9 cellular contexts compared by ENCODE assay signal in the genomic region with DNA sequence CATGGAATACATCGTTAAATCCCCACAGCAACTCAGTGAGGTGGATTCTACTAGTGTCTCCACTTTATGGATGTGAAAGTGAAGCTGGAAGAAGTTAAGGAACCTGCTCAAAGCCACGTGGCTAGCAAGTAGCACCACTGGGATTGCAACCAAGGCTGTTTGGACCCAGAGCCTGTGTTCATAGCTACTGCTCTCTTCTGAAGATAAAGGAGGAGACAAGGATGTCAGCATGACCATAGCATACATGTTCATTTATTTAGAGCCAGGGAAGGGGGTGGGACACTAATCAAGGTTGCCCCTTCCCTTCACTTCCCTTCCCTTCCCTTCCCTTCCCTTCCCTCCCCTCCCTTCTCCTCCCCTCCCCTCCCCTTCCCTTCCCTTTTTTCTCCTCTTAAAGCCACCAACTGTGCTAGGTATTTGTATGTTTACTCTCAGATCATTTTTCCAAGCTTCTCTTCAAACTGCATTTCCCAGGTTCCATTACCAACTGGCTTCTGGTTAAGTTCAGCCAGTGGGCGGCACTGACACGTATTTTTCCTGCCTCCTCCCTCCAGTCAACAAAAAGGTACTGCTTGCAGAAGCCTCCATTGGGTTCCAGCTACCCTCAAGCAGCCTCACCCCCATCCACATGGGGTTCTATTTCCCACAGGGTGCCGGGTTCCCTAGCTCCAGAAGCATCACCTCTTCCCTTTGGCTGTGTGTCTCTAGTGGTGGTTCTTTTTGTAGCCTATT.
DNase-seq lines count a peak whose midpoint lies in the region; ATAC-seq and FAIRE-seq lines count a peak whose summit lies in the region.
"Had no signal": no experiment of that assay in that cellular context is flagged by ENCODE, and none has a peak within 500 bp of the region (broad histone marks: within the 10 kb centered on the region; RNA-seq: fewer than 3 reads in every experiment).

No MANE protein-coding gene starts in this region.

- DNase-seq in HTR-8/SVneo (ENCODE audit: insufficient read length, low spot score), result no peak
- DNase-seq in activated naive CD8-positive, alpha-beta T cell treated with anti-CD3 and anti-CD28 coated beads for 36 hours, result no peak
- no peak for DNase-seq in naive thymus-derived CD4-positive, alpha-beta T cell
- DNase-seq in cortex of kidney (lab: John Stamatoyannopoulos, UW), result no peak
- DNase-seq in stimulated activated CD4-positive, alpha-beta T cell treated with anti-CD3 and anti-CD28 coated beads, Interleukin-1b, Interleukin-23, amount 100 ng/mL, for 48 hours, result no peak
- DNase-seq in NCI-H2171 (lab: John Stamatoyannopoulos, UW), result no peak
- no peak for DNase-seq in midbrain (lab: John Stamatoyannopoulos, UW)
- DNase-seq: testis had no signal

- H3K36me3 Mint-ChIP-seq in activated naive CD8-positive, alpha-beta T cell treated with anti-CD3 and anti-CD28 coated beads for 36 hours, result no peaks in the 10 kb centered on the region
- no peaks in the 10 kb centered on the region for H3K36me3 Mint-ChIP-seq in naive thymus-derived CD4-positive, alpha-beta T cell

- H3K4me2 ChIP-seq in BLaER1, result peak overlapping the region; percentile 86

- peaks cover 51% of the 10 kb centered on the region for H3K4me1 Mint-ChIP-seq in activated naive CD8-positive, alpha-beta T cell treated with anti-CD3 and anti-CD28 coated beads for 36 hours
- H3K4me1 Mint-ChIP-seq in naive thymus-derived CD4-positive, alpha-beta T cell, result peaks cover 30 to 66% (median 50%) of the 10 kb centered on the region in 7 donors

- no peaks in the 10 kb centered on the region for H3K27me3 Mint-ChIP-seq in activated naive CD8-positive, alpha-beta T cell treated with anti-CD3 and anti-CD28 coated beads for 36 hours
- no peaks in the 10 kb centered on the region for H3K27me3 Mint-ChIP-seq in naive thymus-derived CD4-positive, alpha-beta T cell

- H3K36me3 ChIP-seq in BLaER1, result no peaks in the 10 kb centered on the region
- no peaks in the 10 kb centered on the region for H3K36me3 ChIP-seq in naive thymus-derived CD4-positive, alpha-beta T cell (ENCODE audit: control insufficient read depth in 2 of 3, insufficient read depth in 3 of 3, low read length in 3 of 3)

- H3K9ac ChIP-seq in BLaER1, result peak overlapping the region; percentile 64

- POLR2A ChIA-PET in naive thymus-derived CD4-positive, alpha-beta T cell (lab: Charles Lee), result interaction anchor here (0.7 to 1.5 kb wide), 9 partner anchors 12 to 356 kb away, joined by 3 to 8 read pairs (median 3); no protein-coding TSS in a partner anchor

- FAIRE-seq in HTR-8/SVneo (lab: Jason Lieb, UNC), result peak; percentile 4

- intact Hi-C loops in naive thymus-derived CD4-positive, alpha-beta T cell (cut with micrococcal nuclease), result loop anchor here (1.0 to 5.0 kb wide), 2 partner anchors 10 to 63 kb away; no protein-coding TSS in a partner anchor

- H3K9me3 Mint-ChIP-seq in activated naive CD8-positive, alpha-beta T cell treated with anti-CD3 and anti-CD28 coated beads for 36 hours, result peaks cover 3% of the 10 kb centered on the region
- no peaks in the 10 kb centered on the region for H3K9me3 Mint-ChIP-seq in naive thymus-derived CD4-positive, alpha-beta T cell

- no peaks in the 10 kb centered on the region for H4K20me1 ChIP-seq in BLaER1

- H3K4me1 ChIP-seq in BLaER1, result peaks cover 80% of the 10 kb centered on the region
- H3K4me1 ChIP-seq in naive thymus-derived CD4-positive, alpha-beta T cell (ENCODE audit: control insufficient read depth in 2 of 2, insufficient read depth in 2 of 2, low read length in 2 of 2), result peaks cover 28 to 34% of the 10 kb centered on the region in 2 donors

- H3K27ac ChIP-seq in BLaER1, result peak overlapping the region; percentile 88
- peak overlapping the region; percentile 22 for H3K27ac ChIP-seq in naive thymus-derived CD4-positive, alpha-beta T cell (ENCODE audit: low read depth, low read length)

- no peaks in the 10 kb centered on the region for H3K27me3 ChIP-seq in BLaER1
- H3K27me3 ChIP-seq in naive thymus-derived CD4-positive, alpha-beta T cell (ENCODE audit: control insufficient read depth in 2 of 2, insufficient read depth in 2 of 2, low read length in 2 of 2), result no peaks in the 10 kb centered on the region
- H3K27me3 ChIP-seq: testis had no signal

- peak overlapping the region; percentile 87 for H3K27ac Mint-ChIP-seq in activated naive CD8-positive, alpha-beta T cell treated with anti-CD3 and anti-CD28 coated beads for 36 hours
- H3K27ac Mint-ChIP-seq in naive thymus-derived CD4-positive, alpha-beta T cell, result peak overlapping the region; percentile 5 to 90 (median 78)

- ATAC-seq in naive thymus-derived CD4-positive, alpha-beta T cell, result peak; percentile 23

- H3K4me3 Mint-ChIP-seq in activated naive CD8-positive, alpha-beta T cell treated with anti-CD3 and anti-CD28 coated beads for 36 hours, result no peak overlapping the region
- H3K4me3 Mint-ChIP-seq in naive thymus-derived CD4-positive, alpha-beta T cell, result peak overlapping the region; percentile 5 to 82 (median 70)

- H3K4me3 ChIP-seq in BLaER1, result peak overlapping the region; percentile 45; the same call in 1 of the 2 replicates
- H3K4me3 ChIP-seq in naive thymus-derived CD4-positive, alpha-beta T cell (ENCODE audit: low read length), result no peak overlapping the region
- H3K4me3 ChIP-seq: testis had no signal

- CTCF ChIA-PET in naive thymus-derived CD4-positive, alpha-beta T cell (lab: Charles Lee), result interaction anchor here (0.7 to 1.7 kb wide), 11 partner anchors 9 to 365 kb away, joined by 3 to 9 read pairs (median 3); no protein-coding TSS in a partner anchor

- H3K9me3 ChIP-seq in BLaER1, result no peaks in the 10 kb centered on the region
- H3K9me3 ChIP-seq in naive thymus-derived CD4-positive, alpha-beta T cell (ENCODE audit: control insufficient read depth in 2 of 3, low read length in 3 of 3), result no peaks in the 10 kb centered on the region
- H3K9me3 ChIP-seq: testis had no signal
